ENCODE assay signal across 10 cellular contexts in the genomic region with DNA sequence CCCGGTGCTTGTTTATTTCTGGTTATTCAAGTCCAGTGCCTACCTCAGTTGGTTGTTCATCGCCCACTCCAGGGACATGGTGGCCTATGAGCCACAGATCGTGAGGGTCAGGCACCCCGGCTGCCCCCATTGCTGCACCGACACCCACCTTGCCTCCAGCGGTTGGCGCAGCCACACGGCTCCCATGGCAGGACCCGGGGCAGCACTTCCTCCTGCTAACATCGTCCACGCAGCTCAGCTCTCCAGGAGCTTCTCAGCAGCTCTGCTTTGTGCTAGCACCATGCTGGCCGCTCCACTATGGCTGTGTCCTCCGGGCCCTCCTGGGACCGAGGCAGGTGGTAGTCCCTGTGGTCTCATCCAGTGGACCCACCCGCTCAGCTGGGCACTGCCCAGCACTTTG. TPM values are rescaled to one million over a fixed set of nuclear protein-coding genes. Genes with fewer than 3 reads are reported as not detected.
"Had no signal": no experiment of that assay in that cellular context is flagged by ENCODE, and none has a peak within 500 bp of the region (broad histone marks: within the 10 kb centered on the region; RNA-seq: fewer than 3 reads in every experiment).

No MANE protein-coding gene starts in this region.

- H3K4me1 Mint-ChIP-seq: IgD-negative memory B cell had no signal

- H3K27me3 Mint-ChIP-seq: IgD-negative memory B cell had no signal

- H3K9ac ChIP-seq: KMS-11 had no signal

- H3K4me3 ChIP-seq: K562 had no signal

- H3K4me2 ChIP-seq: KMS-11 had no signal

- H3K36me3 Mint-ChIP-seq: IgD-negative memory B cell had no signal

- H3K27ac ChIP-seq: HL-60, KMS-11 had no signal

- ATAC-seq: HepG2, K562 had no signal

- DNase-seq: IMR-90, KBM-7, KG1 had no signal

- H3K27ac Mint-ChIP-seq: IgD-negative memory B cell had no signal

- H3K4me3 Mint-ChIP-seq: IgD-negative memory B cell had no signal

- H3K9me3 Mint-ChIP-seq: IgD-negative memory B cell had no signal

RNA-seq across cellular contexts. Expression of a gene that starts 13.9 kb away (rescaled TPM):
- total RNA-seq: HT1080 had no signal

RNA-seq across cellular contexts. Expression of a gene that starts 17.1 kb away (rescaled TPM):
- total RNA-seq: HepG2, HT-29, HT1080, IMR-90 had no signal
- polyA plus RNA-seq: HepG2, IgD-negative memory B cell, IMR-90, K562 had no signal

RNA-seq across cellular contexts. Expression of a gene that starts 32.7 kb away (rescaled TPM):
- total RNA-seq: HT-29, HT1080, IMR-90 had no signal
- polyA plus RNA-seq: IgD-negative memory B cell, IMR-90 had no signal
